Comparison of ENCODE assay signal across 8 cellular contexts in genomic region chr7:100568936-100569844, GRCh38. TPM values are rescaled to one million over a fixed set of nuclear protein-coding genes. Genes with fewer than 3 reads are reported as not detected.
DNase-seq lines count a peak whose midpoint lies in the region; ATAC-seq and TF ChIP-seq lines count a peak whose summit lies in the region.

No MANE protein-coding gene starts in this region.

- H3K4me2 ChIP-seq in osteoblast (ENCODE audit: insufficient read depth, low read length) = peak overlapping the region; percentile 75

- H3K27ac ChIP-seq in ACC112 (ENCODE audit: low read depth, low read length) = no peak overlapping the region
- peak overlapping the region in 3 of 4 donors; percentile 26 to 65 (median 45) for H3K27ac ChIP-seq in gastroesophageal sphincter
- H3K27ac ChIP-seq in osteoblast (ENCODE audit: low read depth, low read length) = no peak overlapping the region

- H4K20me1 ChIP-seq in osteoblast (ENCODE audit: insufficient read depth, low read length) = peaks cover 4% of the 10 kb centered on the region

- H3K4me1 ChIP-seq in ACC112 (ENCODE audit: control insufficient read depth, insufficient read depth, low read length, unreplicated experiment) (peaks cover 10% of the 10 kb centered on the region), gastroesophageal sphincter (peaks cover 0 to 30% (median 10%) of the 10 kb centered on the region in 3 donors), osteoblast (ENCODE audit: insufficient read depth, low read length) (peaks cover 8% of the 10 kb centered on the region)

- peak; percentile 50 for ATAC-seq in GM18511 (IDR thresholded peaks at IDR 0.05; ENCODE audit: unreplicated experiment)
- ATAC-seq in gastroesophageal sphincter = peak; percentile 32
- ATAC-seq in GM19455 (IDR thresholded peaks at IDR 0.05; ENCODE audit: unreplicated experiment) = no peak

- no peaks in the 10 kb centered on the region for H3K27me3 ChIP-seq in ACC112 (ENCODE audit: insufficient read depth, low read length)
- H3K27me3 ChIP-seq in gastroesophageal sphincter = peaks cover 38% of the 10 kb centered on the region
- H3K27me3 ChIP-seq in osteoblast (ENCODE audit: insufficient read depth, low read length) = peaks cover 2% of the 10 kb centered on the region

- TF ChIP-seq POLR2A in gastroesophageal sphincter (IDR thresholded peaks at IDR 0.05) = no peak

- H3K79me2 ChIP-seq in ACC112 (ENCODE audit: control insufficient read depth, insufficient read depth, low read length, unreplicated experiment) (no peaks in the 10 kb centered on the region), osteoblast (ENCODE audit: insufficient read depth, low read length) (no peaks in the 10 kb centered on the region)

- TF ChIP-seq CTCF in gastroesophageal sphincter (IDR thresholded peaks at IDR 0.05) (peak in 1 of 4 experiments; percentile 49), osteoblast (IDR thresholded peaks at IDR 0.05; ENCODE audit: extremely low read depth, low read depth, low read length) (peak; percentile 24)

- DNase-seq in NOMO-1 (lab: John Stamatoyannopoulos, UW; ENCODE audit: unreplicated experiment in 2 of 2) (peak; percentile 46 to 63), osteoblast (ENCODE audit: insufficient read length, low spot score, missing footprints) (peak; percentile 88), SHP77 treated with DMSO at 0.1 percent for 48 hours (lab: John Stamatoyannopoulos, UW) (no peak)
- DNase-seq in activated effector memory CD4-positive, alpha-beta T cell treated with Interleukin-2 at 50 U/mL for 16 hours = peak; percentile 30

- peak overlapping the region; percentile 75 for H3K4me3 ChIP-seq in ACC112 (ENCODE audit: low read depth, low read length)
- H3K4me3 ChIP-seq in gastroesophageal sphincter = peak overlapping the region; percentile 3 to 46
- peak overlapping the region; percentile 63 for H3K4me3 ChIP-seq in osteoblast (ENCODE audit: insufficient read depth, low read length)

- TF ChIP-seq EP300 in gastroesophageal sphincter (IDR thresholded peaks at IDR 0.05) = no peak

- no peaks in the 10 kb centered on the region for H3K9me3 ChIP-seq in gastroesophageal sphincter
- H3K9me3 ChIP-seq in osteoblast (ENCODE audit: low read depth, low read length) = no peaks in the 10 kb centered on the region

- H3K36me3 ChIP-seq in ACC112 (ENCODE audit: insufficient read depth, low read length) (no peaks in the 10 kb centered on the region), gastroesophageal sphincter (peaks cover 0 to 32% of the 10 kb centered on the region in 2 donors), osteoblast (ENCODE audit: insufficient read depth, low read length) (no peaks in the 10 kb centered on the region)

- WGBS in gastroesophageal sphincter (ENCODE audit: low coverage in 1 of 2), 2 donors = no CpG with 5 or more reads among the region's 35 CpGs

- H2AFZ ChIP-seq in ACC112 (ENCODE audit: low read length, unreplicated experiment) (no peak overlapping the region), osteoblast (ENCODE audit: low read length) (peak overlapping the region; percentile 41)

RNA-seq across cellular contexts. Expression of gene SAP25, which starts 4.5 kb away (rescaled TPM):
- total RNA-seq in gastroesophageal sphincter = 1 to 10 TPM in 1 of 4 donors, not detected in 3; 5.6 TPM
- not detected in 2 replicates for total RNA-seq in osteoblast

RNA-seq across cellular contexts. Expression of gene LRCH4, which starts 16.7 kb away (rescaled TPM):
- total RNA-seq in gastroesophageal sphincter (10 to 100 TPM; 16.1 to 53.2 (median 50.0) TPM), osteoblast (14.5 and 18.0 TPM in 2 replicates)

RNA-seq across cellular contexts. Expression of gene FBXO24, which starts 16.9 kb away (rescaled TPM):
- total RNA-seq in gastroesophageal sphincter (1 to 10 TPM in 2 of 4 donors, not detected in 2; 1.8 to 1.9 TPM), osteoblast (under 0.01 and 0.36 TPM in 2 replicates)

RNA-seq across cellular contexts. Expression of gene AGFG2, which starts 30.2 kb away (rescaled TPM):
- 10 to 100 TPM; 26.0 to 60.1 (median 36.6) TPM for total RNA-seq in gastroesophageal sphincter
- total RNA-seq in osteoblast = 6.5 and 9.4 TPM in 2 replicates

RNA-seq across cellular contexts. Expression of gene PCOLCE, which starts 33.0 kb away (rescaled TPM):
- total RNA-seq in gastroesophageal sphincter (10 to 100 TPM in 3 of 4 donors, 1 to 10 TPM in 1; 6.8 to 42.5 (median 16.6) TPM), osteoblast (231 and 259 TPM in 2 replicates)

Comparison
In these comparisons a context has a peak if more than half of its experiments do, and no peak if none do; other contexts are left out.
1. H3K27ac ChIP-seq: peak in gastroesophageal sphincter (3 of 4); none in ACC112 (single experiment) and osteoblast (single experiment).
2. H3K4me3 ChIP-seq: peak in every context shown above with its lines; median percentile 75 in ACC112; 63 in osteoblast; 24 in gastroesophageal sphincter.